ENCODE assay signal across 8 cellular contexts in genomic region chr7:150978136-150978789, GRCh38. TPM values are rescaled to one million over a fixed set of nuclear protein-coding genes. Genes with fewer than 3 reads are reported as not detected.
DNase-seq lines count a peak whose midpoint lies in the region; ATAC-seq and TF ChIP-seq lines count a peak whose summit lies in the region.

Gene KCNH2, minus strand, starts transcription at chr7:150978321. Its CDS starts 408 bp downstream, at chr7:150977913.

- ATAC-seq in left ventricle myocardium superior (peak; percentile 56), HG03469 (IDR thresholded peaks at IDR 0.05; ENCODE audit: unreplicated experiment) (no peak), HG02840 (IDR thresholded peaks at IDR 0.05; ENCODE audit: low FRiP score, unreplicated experiment) (no peak)

- H3K4me3 Mint-ChIP-seq in activated T-helper 2 cell treated with anti-CD3 and anti-CD28 coated beads, Interferon-gamma antibody, Interleukin-2, Interleukin-4, amounts not matched to agents 10 μg/mL and 5 μg/mL and 100 μg/mL, durations not matched to agents 14 hours and 24 hours and 36 hours (ENCODE audit: low read depth) = peak within 1 kb of the TSS; percentile 75

- peaks cover 22% of the 10 kb centered on the region for H3K4me1 Mint-ChIP-seq in activated T-helper 2 cell treated with anti-CD3 and anti-CD28 coated beads, Interferon-gamma antibody, Interleukin-2, Interleukin-4, amounts not matched to agents 10 μg/mL and 5 μg/mL and 100 μg/mL, durations not matched to agents 14 hours and 24 hours and 36 hours (ENCODE audit: low read depth)

- no peak for TF ChIP-seq CTCF in GM13977 (IDR thresholded peaks at IDR 0.05; ENCODE audit: extremely low read depth, insufficient read depth, missing control alignments)

- intact Hi-C loops in activated T-helper 2 cell treated with anti-CD3 and anti-CD28 coated beads, Interferon-gamma antibody, Interleukin-2, Interleukin-4, amounts not matched to agents 10 μg/mL and 5 μg/mL and 100 μg/mL, durations not matched to agents 14 hours and 24 hours and 36 hours (cut with micrococcal nuclease) = loop anchor here (5.0 kb wide), 1 partner anchor 34 kb away; no protein-coding TSS in a partner anchor
- intact Hi-C loops in left ventricle myocardium superior (cut with micrococcal nuclease) = no loop called here

- H3K27me3 Mint-ChIP-seq in activated T-helper 2 cell treated with anti-CD3 and anti-CD28 coated beads, Interferon-gamma antibody, Interleukin-2, Interleukin-4, amounts not matched to agents 10 μg/mL and 5 μg/mL and 100 μg/mL, durations not matched to agents 14 hours and 24 hours and 36 hours (ENCODE audit: low read depth) = peaks cover 56% of the 10 kb centered on the region

- peak within 1 kb of the TSS; percentile 43 for H3K4me3 ChIP-seq in skeletal muscle cell (ENCODE audit: low read depth, low read length)

- H3K36me3 Mint-ChIP-seq in activated T-helper 2 cell treated with anti-CD3 and anti-CD28 coated beads, Interferon-gamma antibody, Interleukin-2, Interleukin-4, amounts not matched to agents 10 μg/mL and 5 μg/mL and 100 μg/mL, durations not matched to agents 14 hours and 24 hours and 36 hours (ENCODE audit: low read depth) = no peaks in the 10 kb centered on the region

- DNase-seq in GM13977 (ENCODE audit: low spot score) (peak; percentile 79), NCI-H2107 treated with DMSO at 0.1 percent for 48 hours (lab: John Stamatoyannopoulos, UW; ENCODE audit: unreplicated experiment) (peak; percentile 66), left ventricle myocardium superior (peak; percentile 86), skeletal muscle cell (ENCODE audit: low read depth) (no peak), activated gamma-delta T cell (lab: John Stamatoyannopoulos, UW) (no peak)
- no peak for DNase-seq in activated T-helper 2 cell treated with anti-CD3 and anti-CD28 coated beads, Interferon-gamma antibody, Interleukin-2, Interleukin-4, amounts not matched to agents 10 μg/mL and 5 μg/mL and 100 μg/mL, durations not matched to agents 14 hours and 24 hours and 36 hours (ENCODE audit: low spot score)

- in situ Hi-C loops in GM13977 (cut with MboI; ENCODE audit: low pct_unique_long_range_greater_than_20kb, low sequenced_read_pairs, unreplicated experiment) = no loop called here

- H3K27ac Mint-ChIP-seq in activated T-helper 2 cell treated with anti-CD3 and anti-CD28 coated beads, Interferon-gamma antibody, Interleukin-2, Interleukin-4, amounts not matched to agents 10 μg/mL and 5 μg/mL and 100 μg/mL, durations not matched to agents 14 hours and 24 hours and 36 hours = no peak within 1 kb of the TSS

- H3K9me3 Mint-ChIP-seq in activated T-helper 2 cell treated with anti-CD3 and anti-CD28 coated beads, Interferon-gamma antibody, Interleukin-2, Interleukin-4, amounts not matched to agents 10 μg/mL and 5 μg/mL and 100 μg/mL, durations not matched to agents 14 hours and 24 hours and 36 hours = no peaks in the 10 kb centered on the region

RNA-seq across cellular contexts. Expression of gene KCNH2, which starts in this region (rescaled TPM):
- 0.30 and 0.41 TPM in 2 replicates for total RNA-seq in activated T-helper 2 cell treated with anti-CD3 and anti-CD28 coated beads, Interferon-gamma antibody, Interleukin-2, Interleukin-4, amounts not matched to agents 10 μg/mL and 5 μg/mL and 100 μg/mL, durations not matched to agents 14 hours and 24 hours and 36 hours
- total RNA-seq in left ventricle myocardium superior = 107 TPM

Comparison
In these comparisons a context has a peak if more than half of its experiments do, and no peak if none do; other contexts are left out.
1. RNA of gene KCNH2 (total RNA-seq): 107 TPM in left ventricle myocardium superior (single experiment); 0.30 to 0.41 TPM in activated T-helper 2 cell treated with anti-CD3 and anti-CD28 coated beads, Interferon-gamma antibody, Interleukin-2, Interleukin-4, amounts not matched to agents 10 μg/mL and 5 μg/mL and 100 μg/mL, durations not matched to agents 14 hours and 24 hours and 36 hours; every median in the first group is over 10 times any median in the second.
2. DNase-seq: peak in GM13977 (single experiment), NCI-H2107 treated with DMSO at 0.1 percent for 48 hours (single experiment) and left ventricle myocardium superior (single experiment); none in activated T-helper 2 cell treated with anti-CD3 and anti-CD28 coated beads, Interferon-gamma antibody, Interleukin-2, Interleukin-4, amounts not matched to agents 10 μg/mL and 5 μg/mL and 100 μg/mL, durations not matched to agents 14 hours and 24 hours and 36 hours (single experiment), skeletal muscle cell (single experiment) and activated gamma-delta T cell (single experiment).